ENCODE assay signal across 8 cellular contexts in the genomic region with DNA sequence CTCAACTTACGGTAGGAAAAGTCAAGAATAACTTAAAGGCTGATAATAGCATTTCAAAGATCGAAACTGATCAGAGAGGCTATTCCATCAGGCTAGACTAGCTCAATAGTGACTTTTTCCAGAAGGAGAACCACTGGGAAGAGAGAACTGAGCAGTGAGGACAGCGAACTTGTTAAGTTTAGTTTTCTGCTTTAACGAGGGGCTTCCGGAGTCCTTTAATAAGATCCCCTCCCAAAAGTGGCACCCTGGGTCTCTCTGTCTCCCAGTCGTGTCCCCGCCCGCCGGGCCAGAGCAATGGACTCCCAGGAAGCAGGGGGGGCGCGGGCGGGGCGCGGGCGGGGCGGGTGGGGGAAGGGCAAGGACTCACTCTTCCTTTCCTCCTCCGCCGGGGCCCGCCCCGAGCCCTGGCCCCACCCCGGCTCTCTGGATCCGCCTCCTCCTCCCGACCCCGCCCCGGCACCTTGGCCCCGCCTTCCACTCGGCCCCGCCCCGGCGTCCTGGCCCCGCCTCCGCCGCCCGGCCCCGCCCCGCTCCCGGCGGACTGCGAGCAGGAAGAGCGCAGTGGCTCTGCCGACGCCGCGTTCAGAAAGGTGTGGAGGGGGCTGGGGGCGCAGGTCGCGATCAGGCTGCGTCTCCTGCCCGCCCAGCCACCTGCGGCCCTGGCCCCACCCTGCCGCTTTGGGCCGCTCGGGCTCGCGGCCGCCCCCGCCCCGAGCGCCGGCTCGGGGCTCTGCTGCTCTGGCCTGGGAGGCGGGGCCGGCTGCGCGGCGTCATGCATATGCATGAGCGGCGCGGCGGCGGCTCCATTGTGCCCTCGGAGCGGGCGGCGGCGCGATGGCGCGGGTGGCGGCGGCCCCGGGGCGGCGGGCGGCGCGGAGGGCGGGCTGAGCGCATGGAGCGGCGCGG. TPM values are rescaled to one million over a fixed set of nuclear protein-coding genes. Genes with fewer than 3 reads are reported as not detected.
DNase-seq lines count a peak whose midpoint lies in the region; ATAC-seq, FAIRE-seq and TF ChIP-seq lines count a peak whose summit lies in the region.

A gene with protein sequence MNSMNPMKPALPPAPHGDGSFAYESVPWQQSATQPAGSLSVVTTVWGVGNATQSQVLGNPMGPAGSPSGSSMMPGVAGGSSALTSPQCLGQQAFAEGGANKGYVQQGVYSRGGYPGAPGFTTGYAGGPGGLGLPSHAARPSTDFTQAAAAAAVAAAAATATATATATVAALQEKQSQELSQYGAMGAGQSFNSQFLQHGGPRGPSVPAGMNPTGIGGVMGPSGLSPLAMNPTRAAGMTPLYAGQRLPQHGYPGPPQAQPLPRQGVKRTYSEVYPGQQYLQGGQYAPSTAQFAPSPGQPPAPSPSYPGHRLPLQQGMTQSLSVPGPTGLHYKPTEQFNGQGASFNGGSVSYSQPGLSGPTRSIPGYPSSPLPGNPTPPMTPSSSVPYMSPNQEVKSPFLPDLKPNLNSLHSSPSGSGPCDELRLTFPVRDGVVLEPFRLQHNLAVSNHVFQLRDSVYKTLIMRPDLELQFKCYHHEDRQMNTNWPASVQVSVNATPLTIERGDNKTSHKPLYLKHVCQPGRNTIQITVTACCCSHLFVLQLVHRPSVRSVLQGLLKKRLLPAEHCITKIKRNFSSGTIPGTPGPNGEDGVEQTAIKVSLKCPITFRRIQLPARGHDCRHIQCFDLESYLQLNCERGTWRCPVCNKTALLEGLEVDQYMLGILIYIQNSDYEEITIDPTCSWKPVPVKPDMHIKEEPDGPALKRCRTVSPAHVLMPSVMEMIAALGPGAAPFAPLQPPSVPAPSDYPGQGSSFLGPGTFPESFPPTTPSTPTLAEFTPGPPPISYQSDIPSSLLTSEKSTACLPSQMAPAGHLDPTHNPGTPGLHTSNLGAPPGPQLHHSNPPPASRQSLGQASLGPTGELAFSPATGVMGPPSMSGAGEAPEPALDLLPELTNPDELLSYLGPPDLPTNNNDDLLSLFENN (plus strand): TSS at position 806 of the 906 bp plus-strand sequence. CDS start 7,403 bp downstream, outside the sequence.

- H3K9me3 ChIP-seq in OCI-LY7 (ENCODE audit: low read length): no peaks in the 10 kb centered on the region
- H3K9me3 ChIP-seq in mononuclear cell (ENCODE audit: low read depth, low read length): no peaks in the 10 kb centered on the region

- H3K27me3 ChIP-seq in mononuclear cell (ENCODE audit: insufficient read depth, low read length): no peaks in the 10 kb centered on the region

- H3K4me1 Mint-ChIP-seq in IgD-negative memory B cell: peaks cover 28 to 41% (median 39%) of the 10 kb centered on the region in 3 donors

- H3K27me3 Mint-ChIP-seq in IgD-negative memory B cell: no peaks in the 10 kb centered on the region

- POLR2A ChIA-PET in OCI-LY7 (lab: Charles Lee): interaction anchor here (0.6 to 1.2 kb wide), 9 partner anchors 50 to 1129 kb away, joined by 3 to 8 read pairs (median 3); a partner anchor contains a TSS

- peaks cover 3% of the 10 kb centered on the region; the same call in 1 of the 2 replicates for H3K36me3 ChIP-seq in OCI-LY7 (ENCODE audit: insufficient read depth, low read length)

- peak within 1 kb of the TSS; percentile 66 for H3K27ac ChIP-seq in OCI-LY7 (ENCODE audit: low read depth, low read length, poor library complexity, severe bottlenecking)

- TF ChIP-seq CTCF in D721Med (IDR thresholded peaks at IDR 0.05; ENCODE audit: insufficient read depth, missing control alignments): no peak
- no peak for TF ChIP-seq CTCF in OCI-LY7 (conservative IDR thresholded peaks at IDR 0.05; ENCODE audit: low read length)
- TF ChIP-seq CTCF in epithelial cell of esophagus (IDR thresholded peaks at IDR 0.05; ENCODE audit: insufficient read depth, low read depth, low read length, missing control alignments): no peak

- H4K20me1 ChIP-seq in OCI-LY7 (ENCODE audit: insufficient read depth, low read length): peaks cover 15% of the 10 kb centered on the region; the same call in 1 of the 2 replicates

- peak; percentile 52 for ATAC-seq in GM21526 (IDR thresholded peaks at IDR 0.05; ENCODE audit: low FRiP score, unreplicated experiment)

- intact Hi-C loops in OCI-LY7 (cut with micrococcal nuclease; ENCODE audit: unreplicated experiment): loop anchor here (1.0 to 2.0 kb wide), 4 partner anchors 48 to 165 kb away; a partner anchor contains a TSS

- CTCF ChIA-PET in OCI-LY7 (lab: Charles Lee; ENCODE audit: unreplicated experiment): no interaction called here

- H3K4me3 ChIP-seq in OCI-LY7 (ENCODE audit: low read depth, low read length, poor library complexity, severe bottlenecking): peak within 1 kb of the TSS; percentile 94
- peak within 1 kb of the TSS; percentile 78 for H3K4me3 ChIP-seq in epithelial cell of esophagus (ENCODE audit: low read length)
- peak within 1 kb of the TSS; percentile 63 for H3K4me3 ChIP-seq in mononuclear cell (ENCODE audit: low read length)

- H3K27ac Mint-ChIP-seq in IgD-negative memory B cell: peak within 1 kb of the TSS; percentile 98 to 99 (median 99)

- peak within 1 kb of the TSS; percentile 85 to 95 (median 92) for H3K4me3 Mint-ChIP-seq in IgD-negative memory B cell

- peak within 1 kb of the TSS; percentile 96 for H2AFZ ChIP-seq in OCI-LY7 (ENCODE audit: low read length)

- BruUV-seq in OCI-LY7 (replicated peaks; lab: Mats Ljungman, UMichigan): no TSS peak

- peaks cover 5% of the 10 kb centered on the region; the same call in 1 of the 2 replicates for H3K79me2 ChIP-seq in OCI-LY7 (ENCODE audit: insufficient read depth, low read depth, low read length)

- H3K9me3 Mint-ChIP-seq in IgD-negative memory B cell: no peaks in the 10 kb centered on the region

- H3K9me2 ChIP-seq in OCI-LY7 (ENCODE audit: insufficient read depth, low read length): no peaks in the 10 kb centered on the region

- peaks cover 3% of the 10 kb centered on the region for H3K36me3 Mint-ChIP-seq in IgD-negative memory B cell

- FAIRE-seq in D721Med (lab: Jason Lieb, UNC): no peak

- DNase-seq in D721Med (ENCODE audit: insufficient read length, low spot score): peak; percentile 90
- peak; percentile 94 for DNase-seq in OCI-LY7 (ENCODE audit: low spot score)
- peak; percentile 91 for DNase-seq in activated T-cell treated with anti-CD3 and anti-CD28 coated beads for 4 hours
- peak; percentile 90 for DNase-seq in epithelial cell of esophagus (ENCODE audit: low read depth)
- peak; percentile 80 to 88 for DNase-seq in stimulated activated CD8-positive, alpha-beta memory T cell treated with anti-CD3 and anti-CD28 coated beads, Interleukin-2, amount 100 ng/mL, for 48 hours (ENCODE audit: low read depth in 2 of 2)

- H3K4me1 ChIP-seq in OCI-LY7 (ENCODE audit: insufficient read depth, low read length, poor library complexity, severe bottlenecking): peaks cover 38% of the 10 kb centered on the region
- H3K4me1 ChIP-seq in mononuclear cell (ENCODE audit: insufficient read depth, low read length): peaks cover 48% of the 10 kb centered on the region

- H3K4me2 ChIP-seq in OCI-LY7 (ENCODE audit: low read length): peak within 1 kb of the TSS; percentile 91

RNA-seq across cellular contexts. Expression of the gene that starts here (rescaled TPM):
- polyA plus RNA-seq in IgD-negative memory B cell: 15.5 TPM
- total RNA-seq in OCI-LY7 (2014; rRNA removed; shearing (Covaris generic)): 17.2 and 18.0 TPM in 2 replicates
- total RNA-seq in OCI-LY7 (2022): 79.7 and 91.7 TPM in 2 replicates
- 16.7 TPM for total RNA-seq in mononuclear cell

Comparison
In these comparisons a context has a peak if more than half of its experiments do, and no peak if none do; other contexts are left out.
1. Peak in every context shown above with its lines: DNase-seq, ATAC-seq, H3K4me3 ChIP-seq and H3K27ac ChIP-seq.